In genomic region chr15:95664435-95664834, GRCh38 we compare ENCODE assay signal across 32 cellular contexts.
DNase-seq lines count a peak whose midpoint lies in the region; TF ChIP-seq lines count a peak whose summit lies in the region.
"Had no signal": no experiment of that assay in that cellular context is flagged by ENCODE, and none has a peak within 500 bp of the region (broad histone marks: within the 10 kb centered on the region; RNA-seq: fewer than 3 reads in every experiment).

No MANE protein-coding gene starts in this region.

- no peak for TF ChIP-seq POLR2A in ovary (IDR thresholded peaks at IDR 0.05)

- H3K27ac ChIP-seq in ovary: no peak overlapping the region
- H3K27ac ChIP-seq: ascending aorta, coronary artery, SK-N-MC, suprapubic skin had no signal

- no peak for TF ChIP-seq CTCF in ovary (IDR thresholded peaks at IDR 0.05)

- no peaks in the 10 kb centered on the region for H3K36me3 ChIP-seq in ovary
- H3K36me3 ChIP-seq: ascending aorta, suprapubic skin had no signal

- H3K4me3 ChIP-seq in ovary: no peak overlapping the region
- H3K4me3 ChIP-seq: ascending aorta, coronary artery, GM12878, SK-N-MC, suprapubic skin had no signal

- TF ChIP-seq EP300 in ovary (IDR thresholded peaks at IDR 0.05): no peak

- WGBS in ovary, 3 donors: 13 to 40% (median 14%) methylated on average over 3 of the region's 3 CpGs

- DNase-seq in COLO829 (ENCODE audit: low spot score) (peak; percentile 23), LHCN-M2 (ENCODE audit: low read depth) (peak; percentile 20), fibroblast of peridontal ligament (ENCODE audit: extremely low read depth) (peak; percentile 54), ovary (peak in 3 of 5 donors; percentile 28 to 49 (median 46)), foreskin melanocyte (no peak), A172 (ENCODE audit: low spot score) (no peak), NCI-H1694 treated with DMSO at 0.1 percent for 48 hours (lab: John Stamatoyannopoulos, UW) (no peak)
- DNase-seq: activated B cell treated with CpG ODN at 0.5 μM for 24 hours; activated CD8-positive, alpha-beta memory T cell treated with anti-CD3 and anti-CD28 coated beads, Interleukin-2, amount 10 ng/mL, durations not matched to agents 7 days and 5 days; activated gamma-delta T cell; activated naive CD8-positive, alpha-beta T cell treated with anti-CD3 and anti-CD28 coated beads, Interleukin-2, amount 10 ng/mL, durations not matched to agents 7 days and 5 days; activated T-cell treated with anti-CD3 and anti-CD28 coated beads, Interleukin-2, amount 50 U/mL, for 4 hours; caudate nucleus; CD8-positive, alpha-beta T cell; effector memory CD8-positive, alpha-beta T cell; EL; foreskin fibroblast; head of caudate nucleus; islet precursor cell; natural killer cell; NCI-H187; NCI-H2171; NCI-H510A; OCI-M1; stimulated activated CD4-positive, alpha-beta T cell treated with anti-CD3 and anti-CD28 coated beads, Interleukin-1b, Interleukin-23, amount 100 ng/mL, for 48 hours; stimulated activated naive CD4-positive, alpha-beta T cell treated with Interleukin-2 at 50 U/mL for 16 hours; T-helper 1 cell had no signal

- H3K27me3 ChIP-seq in ovary: no peaks in the 10 kb centered on the region
- H3K27me3 ChIP-seq: ascending aorta, suprapubic skin had no signal

- peaks cover 10% of the 10 kb centered on the region for H3K4me1 ChIP-seq in ovary (ENCODE audit: insufficient read depth)
- H3K4me1 ChIP-seq: suprapubic skin had no signal

- H3K9me3 ChIP-seq in ovary: no peaks in the 10 kb centered on the region
- H3K9me3 ChIP-seq: ascending aorta, suprapubic skin had no signal

- intact Hi-C loops in ovary (cut with DNase I): loop anchor here in 1 of 4 donors (5.0 kb wide), 1 partner anchor 327 kb away; no protein-coding TSS in a partner anchor

Comparison
In these comparisons a context has a peak if more than half of its experiments do, and no peak if none do; other contexts are left out.
1. DNase-seq: peak in COLO829 (single experiment), LHCN-M2 (single experiment), fibroblast of peridontal ligament (single experiment) and ovary (3 of 5); none in foreskin melanocyte (single experiment), A172 (single experiment) and NCI-H1694 treated with DMSO at 0.1 percent for 48 hours (single experiment).